Comparison of ENCODE assay signal across 9 cellular contexts in genomic region chr1:209769171-209769904, GRCh38. TPM values are rescaled to one million over a fixed set of nuclear protein-coding genes. Genes with fewer than 3 reads are reported as not detected.
DNase-seq lines count a peak whose midpoint lies in the region; ATAC-seq and TF ChIP-seq lines count a peak whose summit lies in the region.
"Had no signal": no experiment of that assay in that cellular context is flagged by ENCODE, and none has a peak within 500 bp of the region (broad histone marks: within the 10 kb centered on the region; RNA-seq: fewer than 3 reads in every experiment).

No MANE protein-coding gene starts in this region.

- peaks cover 0 to 12% of the 10 kb centered on the region in 2 experiments; a peak in 2 of 4 replicates for H3K79me1 ChIP-seq in IMR-90 (ENCODE audit: low read depth in 1 of 2, low read length in 2 of 2)

- H3K14ac ChIP-seq in IMR-90 (replicated peaks; ENCODE audit: low read depth, low read length): peak overlapping the region; percentile 70

- H2BK120ac ChIP-seq in IMR-90 (ENCODE audit: low read depth, low read length): peak overlapping the region; percentile 92

- no peaks in the 10 kb centered on the region for H3K9me3 Mint-ChIP-seq in effector memory CD8-positive, alpha-beta T cell
- H3K9me3 Mint-ChIP-seq in naive thymus-derived CD8-positive, alpha-beta T cell: no peaks in the 10 kb centered on the region

- POLR2A ChIA-PET in IMR-90 (lab: Charles Lee; ENCODE audit: unreplicated experiment): interaction anchor here (0.6 kb wide), 1 partner anchor 276 kb away, joined by 3 read pairs; no protein-coding TSS in a partner anchor
- POLR2A ChIA-PET in naive thymus-derived CD8-positive, alpha-beta T cell (lab: Charles Lee): interaction anchor here (0.6 to 34.0 kb wide), 10 partner anchors 6 to 200 kb away, joined by 3 to 1192 read pairs (median 6); partner anchors contain the start of genes C1orf74, IRF6, TRAF3IP3 and UTP25

- peak overlapping the region; percentile 76 for H3K56ac ChIP-seq in IMR-90 (ENCODE audit: extremely low read depth, insufficient read depth, low read length)

- H3K27ac Mint-ChIP-seq in effector memory CD8-positive, alpha-beta T cell: no peak overlapping the region
- no peak overlapping the region for H3K27ac Mint-ChIP-seq in naive thymus-derived CD8-positive, alpha-beta T cell

- H3K27ac ChIP-seq in BLaER1: peak overlapping the region; percentile 73
- H3K27ac ChIP-seq in IMR-90 (ENCODE audit: insufficient read depth, low read length): peak overlapping the region; percentile 88

- H3K4ac ChIP-seq in IMR-90 (ENCODE audit: low read depth, low read length): peak overlapping the region; percentile 81

- no peak overlapping the region for H3K4me3 Mint-ChIP-seq in effector memory CD8-positive, alpha-beta T cell
- H3K4me3 Mint-ChIP-seq in naive thymus-derived CD8-positive, alpha-beta T cell: no peak overlapping the region

- peak overlapping the region; percentile 58 for H2BK20ac ChIP-seq in IMR-90 (ENCODE audit: low read depth, low read length)

- H3K9me1 ChIP-seq in IMR-90 (ENCODE audit: insufficient read depth, low read length): peaks cover 25% of the 10 kb centered on the region

- H3K36me3 Mint-ChIP-seq in effector memory CD8-positive, alpha-beta T cell (ENCODE audit: insufficient read depth): peaks cover 46% of the 10 kb centered on the region
- H3K36me3 Mint-ChIP-seq in naive thymus-derived CD8-positive, alpha-beta T cell: peaks cover 30 to 50% (median 47%) of the 10 kb centered on the region in 3 donors

- H2BK5ac ChIP-seq in IMR-90 (ENCODE audit: low read depth, low read length, poor library complexity, severe bottlenecking): peak overlapping the region; percentile 85

- H3K36me3 ChIP-seq in BLaER1 (no peaks in the 10 kb centered on the region), IMR-90 (ENCODE audit: control insufficient read depth, insufficient read depth, low read length) (no peaks in the 10 kb centered on the region)

- dilution Hi-C loops in IMR-90 (cut with HindIII; ENCODE audit: low sequenced_read_pairs, unreplicated experiment): no loop called here

- H4K5ac ChIP-seq in IMR-90 (ENCODE audit: low read depth, low read length): peak overlapping the region; percentile 94

- in situ Hi-C loops in IMR-90 (cut with MboI; ENCODE audit: low sequenced_read_pairs): no loop called here

- intact Hi-C loops in IMR-90 (cut with micrococcal nuclease): no loop called here

- ATAC-seq in GM21381 (IDR thresholded peaks at IDR 0.05; ENCODE audit: unreplicated experiment) (peak; percentile 78), IMR-90 (ENCODE audit: low read depth) (peak; percentile 85)
- ATAC-seq in effector memory CD8-positive, alpha-beta T cell (replicated peaks): peak; percentile 71
- peak; percentile 68 to 78 for ATAC-seq in naive thymus-derived CD8-positive, alpha-beta T cell
- ATAC-seq: HCT116 had no signal

- H3K23ac ChIP-seq in IMR-90 (ENCODE audit: low read depth, low read length): peak overlapping the region; percentile 61

- peak overlapping the region; percentile 49 for H3K9ac ChIP-seq in BLaER1
- H3K9ac ChIP-seq in IMR-90 (ENCODE audit: low read depth, low read length): peak overlapping the region; percentile 21

- TF ChIP-seq CTCF in IMR-90 (conservative IDR thresholded peaks at IDR 0.05; ENCODE audit: low read depth, low read length): no peak

- H4K8ac ChIP-seq in IMR-90 (ENCODE audit: low read depth in 2 of 2, low read length in 2 of 2): peak overlapping the region; percentile 86 to 92

- H4K20me1 ChIP-seq in BLaER1 (no peaks in the 10 kb centered on the region), IMR-90 (ENCODE audit: insufficient read depth, low read length) (no peaks in the 10 kb centered on the region)

- TF ChIP-seq RAD21 in IMR-90 (IDR thresholded peaks at IDR 0.05; ENCODE audit: low read length): no peak

- H2AFZ ChIP-seq in IMR-90 (replicated peaks; ENCODE audit: low read length, poor library complexity): peak overlapping the region; percentile 95

- H3K4me1 Mint-ChIP-seq in effector memory CD8-positive, alpha-beta T cell (ENCODE audit: low read depth in 2 of 2): peaks cover 27 to 31% of the 10 kb centered on the region in 2 donors
- H3K4me1 Mint-ChIP-seq in naive thymus-derived CD8-positive, alpha-beta T cell: peaks cover 22 to 44% (median 36%) of the 10 kb centered on the region in 4 donors

- peak overlapping the region; percentile 92 for H3K4me2 ChIP-seq in BLaER1
- H3K4me2 ChIP-seq in IMR-90 (ENCODE audit: low read depth, low read length): peak overlapping the region; percentile 48

- H3K27me3 ChIP-seq in BLaER1 (no peaks in the 10 kb centered on the region), IMR-90 (ENCODE audit: control insufficient read depth, insufficient read depth, low read length) (no peaks in the 10 kb centered on the region)

- no TSS peak for BruUV-seq in IMR-90 (replicated peaks; lab: Mats Ljungman, UMichigan)

- peak overlapping the region; percentile 82 for H4K91ac ChIP-seq in IMR-90 (ENCODE audit: insufficient read depth, low read depth, low read length)

- WGBS in IMR-90 (ENCODE audit: extremely low coverage in 2 of 2, insufficient read length in 1 of 2), 2 experiments: no CpG with 5 or more reads among the region's 13 CpGs

- H2BK15ac ChIP-seq in IMR-90 (ENCODE audit: low read depth, low read length): peak overlapping the region; percentile 81; the same call in 2 of the 3 replicates

- H3K9me3 ChIP-seq in BLaER1 (no peaks in the 10 kb centered on the region), IMR-90 (ENCODE audit: control insufficient read depth, insufficient read depth, low read length) (no peaks in the 10 kb centered on the region)

- TF ChIP-seq POLR2A in IMR-90 (IDR thresholded peaks at IDR 0.05; ENCODE audit: low read depth, low read length): no peak

- CTCF ChIA-PET in IMR-90 (lab: Yijun Ruan, JAX): no interaction called here

- H3K27me3 Mint-ChIP-seq in effector memory CD8-positive, alpha-beta T cell: no peaks in the 10 kb centered on the region
- no peaks in the 10 kb centered on the region for H3K27me3 Mint-ChIP-seq in naive thymus-derived CD8-positive, alpha-beta T cell

- peak overlapping the region; percentile 91; the same call in 1 of the 2 replicates for H2AK5ac ChIP-seq in IMR-90 (ENCODE audit: low read depth, low read length)

- H2AK9ac ChIP-seq in IMR-90 (replicated peaks; ENCODE audit: low read depth, low read length, poor library complexity): peak overlapping the region; percentile 89

- peak overlapping the region; percentile 80 for H3K18ac ChIP-seq in IMR-90 (ENCODE audit: low read depth, low read length)

- H3K4me1 ChIP-seq in BLaER1 (peaks cover 56% of the 10 kb centered on the region), IMR-90 (ENCODE audit: control insufficient read depth, insufficient read depth, low read length) (peaks cover 11% of the 10 kb centered on the region)

- H3K4me3 ChIP-seq in BLaER1 (peak overlapping the region; percentile 56), IMR-90 (ENCODE audit: insufficient read depth, low read depth, low read length) (no peak overlapping the region)

- DNase-seq in IMR-90: peak; percentile 87
- peak; percentile 55 to 58 for DNase-seq in activated CD4-positive, alpha-beta T cell treated with anti-CD3 and anti-CD28 coated beads, Interleukin-2, amount 50 U/mL, for 4 hours
- peak; percentile 57 to 59 (median 57) for DNase-seq in effector memory CD8-positive, alpha-beta T cell
- DNase-seq in naive thymus-derived CD8-positive, alpha-beta T cell: peak; percentile 31 to 88 (median 74)
- peak; percentile 95 for DNase-seq in stromal cell of bone marrow (ENCODE audit: low read depth)
- no peak for DNase-seq in retina

TF ChIP-seq in IMR-90, 13 proteins besides CTCF, POLR2A, EP300 and RAD21:
- TF ChIP-seq MAZ (IDR thresholded peaks at IDR 0.05; ENCODE audit: borderline replicate concordance, low read depth, low read length) (peak; percentile 82), BHLHE40 (IDR thresholded peaks at IDR 0.05; ENCODE audit: low read depth, low read length) (no peak), FOS (IDR thresholded peaks at IDR 0.05; ENCODE audit: low read depth, low read length) (0 out of 2 replicates have a peak, but pooled peaks have one; percentile 13), CEBPB (IDR thresholded peaks at IDR 0.05; ENCODE audit: low read depth, low read length) (peak; percentile 71; the same call in 1 of the 2 replicates)

RNA-seq across cellular contexts. Expression of gene TRAF3IP3, which starts 13.5 kb away (rescaled TPM):
- 0.18 TPM in 1 of 2 replicates, not detected in the other for total RNA-seq in IMR-90 (2012; rRNA removed)
- polyA plus RNA-seq in IMR-90 (2012; rRNA removed): 0.06 and 0.12 TPM in 2 replicates
- 0.06 TPM in 1 of 2 replicates, not detected in the other for polyA plus RNA-seq in IMR-90 (2012; cell fraction: cytosol; rRNA removed)
- 0.03 TPM in 1 of 2 replicates, not detected in the other for polyA plus RNA-seq in IMR-90 (2012; cell fraction: nucleus; rRNA removed; ENCODE audit: low replicate concordance)
- total RNA-seq in naive thymus-derived CD8-positive, alpha-beta T cell: 100 to 1,000 TPM; 701 to 717 TPM
- 100 to 1,000 TPM; 333 to 540 (median 423) TPM for polyA plus RNA-seq in naive thymus-derived CD8-positive, alpha-beta T cell

RNA-seq across cellular contexts. Expression of gene C1orf74, which starts 15.0 kb away (rescaled TPM):
- total RNA-seq in IMR-90 (2012; rRNA removed): 4.2 and 4.3 TPM in 2 replicates
- polyA plus RNA-seq in IMR-90 (2012; rRNA removed): 0.79 and 1.1 TPM in 2 replicates
- polyA plus RNA-seq in IMR-90 (2012; cell fraction: cytosol; rRNA removed): 0.37 and 0.40 TPM in 2 replicates
- 0.30 and 0.46 TPM in 2 replicates for polyA plus RNA-seq in IMR-90 (2012; cell fraction: nucleus; rRNA removed; ENCODE audit: low replicate concordance)
- total RNA-seq in naive thymus-derived CD8-positive, alpha-beta T cell: 1 to 10 TPM; 1.7 to 1.8 TPM
- polyA plus RNA-seq in naive thymus-derived CD8-positive, alpha-beta T cell: under 1 TPM; 0.30 to 0.88 (median 0.55) TPM

RNA-seq across cellular contexts. Expression of gene IRF6, which starts 36.6 kb away (rescaled TPM):
- total RNA-seq in IMR-90 (2012; rRNA removed): 1.9 and 2.9 TPM in 2 replicates
- 1.2 and 1.7 TPM in 2 replicates for polyA plus RNA-seq in IMR-90 (2012; rRNA removed)
- polyA plus RNA-seq in IMR-90 (2012; cell fraction: cytosol; rRNA removed): 1.0 and 1.2 TPM in 2 replicates
- 1.2 and 1.3 TPM in 2 replicates for polyA plus RNA-seq in IMR-90 (2012; cell fraction: nucleus; rRNA removed; ENCODE audit: low replicate concordance)
- total RNA-seq in naive thymus-derived CD8-positive, alpha-beta T cell: 1 to 10 TPM; 2.4 to 2.6 TPM
- 1 to 10 TPM in 1 of 3 donors, under 1 TPM in 2; 0.49 to 2.1 (median 0.86) TPM for polyA plus RNA-seq in naive thymus-derived CD8-positive, alpha-beta T cell

RNA-seq across cellular contexts. Expression of gene UTP25, which starts 58.4 kb away (rescaled TPM):
- 17.2 and 17.4 TPM in 2 replicates for total RNA-seq in IMR-90 (2012; rRNA removed)
- polyA plus RNA-seq in IMR-90 (2012; rRNA removed): 6.9 and 7.1 TPM in 2 replicates
- 1.6 and 1.8 TPM in 2 replicates for polyA plus RNA-seq in IMR-90 (2012; cell fraction: cytosol; rRNA removed)
- polyA plus RNA-seq in IMR-90 (2012; cell fraction: nucleus; rRNA removed; ENCODE audit: low replicate concordance): 3.3 and 10.9 TPM in 2 replicates
- 10 to 100 TPM; 15.2 to 15.6 TPM for total RNA-seq in naive thymus-derived CD8-positive, alpha-beta T cell
- 1 to 10 TPM; 3.0 to 5.6 (median 3.1) TPM for polyA plus RNA-seq in naive thymus-derived CD8-positive, alpha-beta T cell

Comparison
In these comparisons a context has a peak if more than half of its experiments do, and no peak if none do; other contexts are left out.
1. RNA of gene TRAF3IP3, which starts 13.5 kb away (total RNA-seq): 701 to 717 TPM in naive thymus-derived CD8-positive, alpha-beta T cell; 0.18 TPM in IMR-90; every median in the first group is over 100 times any median in the second.
2. Peak in every context shown above with its lines, with median percentiles within 50 percentile points of each other: ATAC-seq.